8 cellular contexts compared by ENCODE assay signal in the genomic region with DNA sequence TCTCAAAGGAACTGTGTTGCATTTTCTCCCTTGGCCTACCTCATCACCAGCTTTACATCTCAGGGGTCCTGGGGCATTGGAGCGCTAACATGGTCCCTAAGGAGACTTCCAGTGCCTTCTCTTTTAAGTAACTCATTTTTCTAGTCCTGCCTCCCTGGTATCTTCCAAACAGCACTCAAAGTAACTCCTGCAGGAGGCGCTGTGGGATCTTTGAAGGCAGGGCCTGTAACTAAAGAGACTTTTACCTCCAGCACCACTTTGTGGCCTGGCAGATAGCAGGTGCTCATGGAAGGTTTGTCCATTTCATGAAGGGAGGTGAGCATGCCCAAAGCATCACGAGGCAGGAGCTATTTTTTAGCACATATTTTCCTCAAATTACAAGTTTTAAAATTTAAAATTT.
DNase-seq lines count a peak whose midpoint lies in the region; ATAC-seq, FAIRE-seq and TF ChIP-seq lines count a peak whose summit lies in the region.

No MANE protein-coding gene starts in this region.

- H2BK12ac ChIP-seq in mesenchymal stem cell (ENCODE audit: low read length in 2 of 2), result no peak overlapping the region

- ATAC-seq in GM19351 (IDR thresholded peaks at IDR 0.05; ENCODE audit: unreplicated experiment), result peak; percentile 85
- peak; percentile 39 for ATAC-seq in activated naive CD8-positive, alpha-beta T cell treated with anti-CD3 and anti-CD28 coated beads, Interleukin-2, amount 10 ng/mL, durations not matched to agents 7 days and 5 days (ENCODE audit: low read depth)
- ATAC-seq in GM21447 (IDR thresholded peaks at IDR 0.05; ENCODE audit: unreplicated experiment), result no peak

- no peak for FAIRE-seq in D721Med (lab: Jason Lieb, UNC)

- H4K8ac ChIP-seq in mesenchymal stem cell (ENCODE audit: low read length), result no peak overlapping the region

- no peak overlapping the region for H3K9ac ChIP-seq in mesenchymal stem cell (ENCODE audit: low read length)

- no peaks in the 10 kb centered on the region for H3K36me3 Mint-ChIP-seq in activated naive CD8-positive, alpha-beta T cell treated with anti-CD3 and anti-CD28 coated beads, Interleukin-2, amount 10 ng/mL, durations not matched to agents 7 days and 5 days

- no peaks in the 10 kb centered on the region for H3K9me3 ChIP-seq in mesenchymal stem cell (ENCODE audit: control insufficient read depth, low read length)

- H3K4me2 ChIP-seq in mesenchymal stem cell (ENCODE audit: low read length, poor library complexity, severe bottlenecking), result no peak overlapping the region

- no peaks in the 10 kb centered on the region for H3K79me1 ChIP-seq in mesenchymal stem cell (replicated peaks; ENCODE audit: low read length, poor library complexity, severe bottlenecking)

- H3K9me3 Mint-ChIP-seq in activated naive CD8-positive, alpha-beta T cell treated with anti-CD3 and anti-CD28 coated beads, Interleukin-2, amount 10 ng/mL, durations not matched to agents 7 days and 5 days, result no peaks in the 10 kb centered on the region

- no peak overlapping the region for H3K27ac Mint-ChIP-seq in activated naive CD8-positive, alpha-beta T cell treated with anti-CD3 and anti-CD28 coated beads, Interleukin-2, amount 10 ng/mL, durations not matched to agents 7 days and 5 days

- H3K4me1 Mint-ChIP-seq in activated naive CD8-positive, alpha-beta T cell treated with anti-CD3 and anti-CD28 coated beads, Interleukin-2, amount 10 ng/mL, durations not matched to agents 7 days and 5 days, result no peaks in the 10 kb centered on the region

- no peaks in the 10 kb centered on the region for H3K36me3 ChIP-seq in mesenchymal stem cell (ENCODE audit: control insufficient read depth in 1 of 2, insufficient read depth in 2 of 2, low read depth in 1 of 2, low read length in 2 of 2)

- H3K27ac ChIP-seq in mesenchymal stem cell (ENCODE audit: low read length, poor library complexity, severe bottlenecking), result no peak overlapping the region

- H3K14ac ChIP-seq in mesenchymal stem cell (ENCODE audit: low read length in 2 of 2), result no peak overlapping the region

- DNase-seq in D721Med (ENCODE audit: insufficient read length, low spot score) (no peak), NCI-H1694 (lab: John Stamatoyannopoulos, UW) (peak; percentile 35), mesenchymal stem cell (peak; percentile 39), midbrain (lab: John Stamatoyannopoulos, UW) (no peak), NCI-H1105 (lab: John Stamatoyannopoulos, UW) (no peak)
- DNase-seq in activated naive CD8-positive, alpha-beta T cell treated with anti-CD3 and anti-CD28 coated beads, Interleukin-2, amount 10 ng/mL, durations not matched to agents 7 days and 5 days, result peak; percentile 34

- H3K18ac ChIP-seq in mesenchymal stem cell (ENCODE audit: low read depth in 1 of 2, low read length in 2 of 2), result no peak overlapping the region

- WGBS in mesenchymal stem cell, result 2% methylated on average over 3 of the region's 3 CpGs

- H2BK15ac ChIP-seq in mesenchymal stem cell (ENCODE audit: low read depth, poor library complexity, severe bottlenecking), result no peak overlapping the region

- no peak overlapping the region for H2AFZ ChIP-seq in mesenchymal stem cell (ENCODE audit: low read depth, low read length)

- H3K4me1 ChIP-seq in mesenchymal stem cell (ENCODE audit: control insufficient read depth, insufficient read depth, low read depth, low read length), result no peaks in the 10 kb centered on the region

- H2BK5ac ChIP-seq in mesenchymal stem cell (ENCODE audit: low read depth, low read length, poor library complexity, severe bottlenecking), result no peak overlapping the region

- POLR2A ChIA-PET in activated naive CD8-positive, alpha-beta T cell treated with anti-CD3 and anti-CD28 coated beads, Interleukin-2, amount 10 ng/mL, durations not matched to agents 7 days and 5 days (lab: Charles Lee), result no interaction called here

- H3K23ac ChIP-seq in mesenchymal stem cell (ENCODE audit: low read length in 2 of 2), result no peak overlapping the region

- H4K91ac ChIP-seq in mesenchymal stem cell (ENCODE audit: low read length), result no peak overlapping the region

- no peak overlapping the region for H2AK5ac ChIP-seq in mesenchymal stem cell (ENCODE audit: low read length, severe bottlenecking)

- peaks cover 0 to 9% of the 10 kb centered on the region in 2 experiments for H3K27me3 ChIP-seq in mesenchymal stem cell (ENCODE audit: control insufficient read depth in 1 of 2, insufficient read depth in 1 of 2, low read length in 2 of 2)

- no peak overlapping the region for H3K4ac ChIP-seq in mesenchymal stem cell (ENCODE audit: low read depth in 1 of 2, low read length in 2 of 2)

- no peak overlapping the region for H2BK120ac ChIP-seq in mesenchymal stem cell (ENCODE audit: low read depth, low read length)

- TF ChIP-seq CTCF in D721Med (IDR thresholded peaks at IDR 0.05; ENCODE audit: insufficient read depth, missing control alignments), result peak; percentile 41

- H3K4me3 Mint-ChIP-seq in activated naive CD8-positive, alpha-beta T cell treated with anti-CD3 and anti-CD28 coated beads, Interleukin-2, amount 10 ng/mL, durations not matched to agents 7 days and 5 days, result no peak overlapping the region

- no peak overlapping the region for H3K4me3 ChIP-seq in mesenchymal stem cell (ENCODE audit: insufficient read depth in 1 of 2, low read depth in 1 of 2, low read length in 2 of 2)

- H3K27me3 Mint-ChIP-seq in activated naive CD8-positive, alpha-beta T cell treated with anti-CD3 and anti-CD28 coated beads, Interleukin-2, amount 10 ng/mL, durations not matched to agents 7 days and 5 days, result peaks cover 6% of the 10 kb centered on the region

Comparison
In these comparisons a context has a peak if more than half of its experiments do, and no peak if none do; other contexts are left out.
1. DNase-seq: peak in NCI-H1694 (single experiment), activated naive CD8-positive, alpha-beta T cell treated with anti-CD3 and anti-CD28 coated beads, Interleukin-2, amount 10 ng/mL, durations not matched to agents 7 days and 5 days (single experiment) and mesenchymal stem cell (single experiment); none in D721Med (single experiment), midbrain (single experiment) and NCI-H1105 (single experiment).